ENCODE assay signal across 26 cellular contexts in the genomic region with DNA sequence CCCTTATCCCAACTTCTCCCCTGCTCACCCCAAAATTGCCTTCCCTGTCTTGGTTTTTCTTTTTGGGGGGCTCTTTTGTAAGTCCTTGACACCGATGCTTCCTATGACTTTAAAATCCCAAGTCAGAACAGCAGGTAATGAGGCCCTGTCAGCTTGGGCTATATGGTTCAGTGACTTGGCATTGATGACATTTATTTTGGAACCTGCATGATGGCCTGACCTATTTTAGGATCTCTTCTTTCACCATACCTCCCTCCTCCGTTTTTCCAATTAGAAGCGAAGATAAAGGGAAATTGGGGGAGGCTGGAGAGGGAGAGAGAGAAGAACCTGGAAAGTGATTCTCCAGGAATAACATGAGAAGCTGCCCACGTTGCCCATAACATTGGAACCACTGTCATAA.
"Had no signal": no experiment of that assay in that cellular context is flagged by ENCODE, and none has a peak within 500 bp of the region (broad histone marks: within the 10 kb centered on the region; RNA-seq: fewer than 3 reads in every experiment).

No MANE protein-coding gene starts in this region.

- H3K27me3 ChIP-seq: brain microvascular endothelial cell, esophagus squamous epithelium, gastroesophageal sphincter had no signal

- H3K4me3 ChIP-seq: esophagus squamous epithelium, gastroesophageal sphincter, heart right ventricle, hepatocyte had no signal

- H3K36me3 ChIP-seq: brain microvascular endothelial cell, esophagus squamous epithelium, gastroesophageal sphincter, heart right ventricle had no signal

- ATAC-seq: activated T-cell treated with anti-CD3 and anti-CD28 coated beads, Interleukin-2, amount 50 U/mL, for 4 hours; activated T-helper 17 cell treated with anti-CD3 and anti-CD28 coated beads, Interleukin-2, amount 50 U/mL, for 72 hours; effector memory CD8-positive, alpha-beta T cell; gastroesophageal sphincter; heart right ventricle; WTC11 had no signal

- H3K4me2 ChIP-seq: hepatocyte had no signal

- H3K27ac ChIP-seq: brain microvascular endothelial cell, esophagus squamous epithelium, gastroesophageal sphincter, heart right ventricle, hepatocyte, VCaP had no signal

- DNase-seq: activated CD4-positive, alpha-beta memory T cell treated with anti-CD3 and anti-CD28 coated beads, Interleukin-2, amount 10 ng/mL, durations not matched to agents 7 days and 5 days; activated CD4-positive, alpha-beta T cell treated with anti-CD3 and anti-CD28 coated beads for 1 hour; activated CD4-positive, alpha-beta T cell treated with anti-CD3 and anti-CD28 coated beads for 4 hours; activated CD4-positive, alpha-beta T cell treated with anti-CD3 and anti-CD28 coated beads, Interleukin-2, amount 10 ng/mL, durations not matched to agents 7 days and 5 days; activated CD4-positive, alpha-beta T cell treated with anti-CD3 and anti-CD28 coated beads, Interleukin-2, amount 50 U/mL, for 4 hours; activated effector memory CD4-positive, alpha-beta T cell treated with Interleukin-2 at 50 U/mL for 16 hours; activated gamma-delta T cell treated with Interleukin-2 at 50 U/mL for 16 hours; activated naive CD4-positive, alpha-beta T cell treated with anti-CD3 and anti-CD28 coated beads, Interleukin-2, amount 50 U/mL, for 16 hours; activated naive CD4-positive, alpha-beta T cell treated with Interleukin-2 at 50 U/mL for 16 hours; activated T-cell treated with anti-CD3 and anti-CD28 coated beads, Interleukin-2, amount 50 U/mL, for 4 hours; amniotic stem cell; anterior cingulate cortex; brain microvascular endothelial cell; cortex of kidney; dermis blood vessel endothelial cell; effector CD4-positive, alpha-beta T cell; effector memory CD8-positive, alpha-beta T cell; esophagus squamous epithelium; foreskin melanocyte; heart right ventricle; T-helper 9 cell had no signal

- H3K9me3 ChIP-seq: esophagus squamous epithelium, gastroesophageal sphincter, heart right ventricle had no signal
